ENCODE assay signal across 9 cellular contexts in genomic region chr20:1322511-1323245, GRCh38. TPM values are rescaled to one million over a fixed set of nuclear protein-coding genes. Genes with fewer than 3 reads are reported as not detected.
DNase-seq lines count a peak whose midpoint lies in the region; ATAC-seq lines count a peak whose summit lies in the region.
"Had no signal": no experiment of that assay in that cellular context is flagged by ENCODE, and none has a peak within 500 bp of the region (broad histone marks: within the 10 kb centered on the region; RNA-seq: fewer than 3 reads in every experiment).

No MANE protein-coding gene starts in this region.

- H3K36me3 ChIP-seq in skeletal muscle tissue (ENCODE audit: control insufficient read depth in 3 of 3, insufficient read depth in 3 of 3, low read length in 3 of 3) (no peaks in the 10 kb centered on the region), HAP-1 (replicated peaks) (peaks cover 3% of the 10 kb centered on the region; the same call in 1 of the 2 replicates)

- intact Hi-C loops in left cardiac atrium (cut with DNase I): loop anchor here (1.0 to 5.0 kb wide), 2 partner anchors 65 to 70 kb away; no protein-coding TSS in a partner anchor

- H3K4me1 ChIP-seq in skeletal muscle tissue (ENCODE audit: control insufficient read depth in 3 of 3, insufficient read depth in 3 of 3, low read length in 3 of 3) (peaks cover 31 to 49% (median 44%) of the 10 kb centered on the region in 3 donors), HAP-1 (peaks cover 18% of the 10 kb centered on the region)

- DNase-seq in GM03348 (ENCODE audit: low spot score) (peak; percentile 86), amniotic stem cell (lab: John Stamatoyannopoulos, UW) (peak; percentile 5), left cardiac atrium (peak; percentile 76), C1 segment of cervical spinal cord (lab: John Stamatoyannopoulos, UW) (no peak), DMS79 treated with DMSO at 0.1 percent for 48 hours (lab: John Stamatoyannopoulos, UW) (no peak), NCI-H524 treated with DMSO at 0.1 percent for 48 hours (lab: John Stamatoyannopoulos, UW) (no peak), HAP-1 (ENCODE audit: low spot score in 2 of 2) (no peak)
- DNase-seq: kidney glomerular epithelial cell had no signal

- no peak for ATAC-seq in left cardiac atrium

- no peaks in the 10 kb centered on the region for H3K27me3 ChIP-seq in skeletal muscle tissue (ENCODE audit: control insufficient read depth in 3 of 3, insufficient read depth in 3 of 3, low read length in 3 of 3)
- H3K27me3 ChIP-seq in HAP-1 (ENCODE audit: low read depth): no peaks in the 10 kb centered on the region

- H3K4me3 ChIP-seq in skeletal muscle tissue (ENCODE audit: low read length in 3 of 3): no peak overlapping the region
- H3K4me3 ChIP-seq in HAP-1: no peak overlapping the region

- peak overlapping the region; percentile 99 for H3K27ac ChIP-seq in skeletal muscle tissue (ENCODE audit: low read depth, low read length)

- in situ Hi-C loops in HAP-1 (cut with MboI; ENCODE audit: low sequenced_read_pairs): no loop called here

- H3K9me3 ChIP-seq in skeletal muscle tissue (ENCODE audit: control insufficient read depth in 3 of 3, low read length in 3 of 3) (no peaks in the 10 kb centered on the region), HAP-1 (no peaks in the 10 kb centered on the region)

- H3K9ac ChIP-seq in skeletal muscle tissue (ENCODE audit: low read depth in 1 of 3, low read length in 3 of 3): no peak overlapping the region

RNA-seq across cellular contexts. Expression of gene SDCBP2, which starts 6.3 kb away (rescaled TPM):
- total RNA-seq in left cardiac atrium: 1 to 10 TPM; 1.4 to 4.4 TPM
- total RNA-seq in skeletal muscle tissue: 1.6 TPM

RNA-seq across cellular contexts. Expression of gene SNPH, which starts 56.6 kb away (rescaled TPM):
- total RNA-seq in left cardiac atrium: 1 to 10 TPM; 4.6 to 5.5 TPM
- total RNA-seq in skeletal muscle tissue: 3.7 TPM

Comparison
In these comparisons a context has a peak if more than half of its experiments do, and no peak if none do; other contexts are left out.
1. DNase-seq: peak in GM03348 (single experiment), amniotic stem cell (single experiment) and left cardiac atrium (single experiment); none in C1 segment of cervical spinal cord (0 of 14), DMS79 treated with DMSO at 0.1 percent for 48 hours (single experiment), NCI-H524 treated with DMSO at 0.1 percent for 48 hours (single experiment) and HAP-1 (0 of 2).